10 cellular contexts compared by ENCODE assay signal in genomic region chr3:45462522-45463262, GRCh38.
DNase-seq lines count a peak whose midpoint lies in the region; ATAC-seq, FAIRE-seq and TF ChIP-seq lines count a peak whose summit lies in the region.
"Had no signal": no experiment of that assay in that cellular context is flagged by ENCODE, and none has a peak within 500 bp of the region (broad histone marks: within the 10 kb centered on the region; RNA-seq: fewer than 3 reads in every experiment).

No MANE protein-coding gene starts in this region.

- no peak for TF ChIP-seq CTCF in fibroblast of the aortic adventitia (IDR thresholded peaks at IDR 0.05; ENCODE audit: insufficient read depth, low read length)

- H3K27me3 Mint-ChIP-seq in T-helper 2 cell treated with Interferon-gamma antibody and Interleukin-4, amounts not matched to agents 5 μg/mL and 100 μg/mL, for 36 hours (ENCODE audit: low read depth) = no peaks in the 10 kb centered on the region
- no peaks in the 10 kb centered on the region for H3K27me3 Mint-ChIP-seq in stimulated activated naive CD8-positive, alpha-beta T cell treated with anti-CD3 and anti-CD28 coated beads, Interleukin-15, amount 100 ng/mL, for 72 hours

- H3K4me3 Mint-ChIP-seq in T-helper 2 cell treated with Interferon-gamma antibody and Interleukin-4, amounts not matched to agents 5 μg/mL and 100 μg/mL, for 36 hours = no peak overlapping the region
- H3K4me3 Mint-ChIP-seq in stimulated activated naive CD8-positive, alpha-beta T cell treated with anti-CD3 and anti-CD28 coated beads, Interleukin-15, amount 100 ng/mL, for 72 hours = no peak overlapping the region

- peaks cover 7% of the 10 kb centered on the region for H3K9me3 Mint-ChIP-seq in T-helper 2 cell treated with Interferon-gamma antibody and Interleukin-4, amounts not matched to agents 5 μg/mL and 100 μg/mL, for 36 hours
- H3K9me3 Mint-ChIP-seq in stimulated activated naive CD8-positive, alpha-beta T cell treated with anti-CD3 and anti-CD28 coated beads, Interleukin-15, amount 100 ng/mL, for 72 hours = peaks cover 0 to 15% of the 10 kb centered on the region in 2 donors

- H3K4me1 Mint-ChIP-seq in T-helper 2 cell treated with Interferon-gamma antibody and Interleukin-4, amounts not matched to agents 5 μg/mL and 100 μg/mL, for 36 hours (ENCODE audit: low read depth) = peaks cover 16% of the 10 kb centered on the region
- H3K4me1 Mint-ChIP-seq in stimulated activated naive CD8-positive, alpha-beta T cell treated with anti-CD3 and anti-CD28 coated beads, Interleukin-15, amount 100 ng/mL, for 72 hours = peaks cover 35% of the 10 kb centered on the region

- H3K36me3 Mint-ChIP-seq in T-helper 2 cell treated with Interferon-gamma antibody and Interleukin-4, amounts not matched to agents 5 μg/mL and 100 μg/mL, for 36 hours (ENCODE audit: low read depth) = peaks cover 35% of the 10 kb centered on the region

- peak overlapping the region; percentile 54 for H3K27ac Mint-ChIP-seq in T-helper 2 cell treated with Interferon-gamma antibody and Interleukin-4, amounts not matched to agents 5 μg/mL and 100 μg/mL, for 36 hours
- H3K27ac Mint-ChIP-seq in stimulated activated naive CD8-positive, alpha-beta T cell treated with anti-CD3 and anti-CD28 coated beads, Interleukin-15, amount 100 ng/mL, for 72 hours = peak overlapping the region in 1 of 2 donors; percentile 69

- peak in 2 of 3 experiments; percentile 13 to 19 for DNase-seq in activated CD8-positive, alpha-beta memory T cell treated with anti-CD3 and anti-CD28 coated beads for 48 hours (ENCODE audit: low read depth in 2 of 3, low spot score in 2 of 3)
- DNase-seq in activated CD8-positive, alpha-beta memory T cell treated with anti-CD3 and anti-CD28 coated beads for 24 hours = no peak
- DNase-seq in T-helper 2 cell treated with Interferon-gamma antibody and Interleukin-4, amounts not matched to agents 5 μg/mL and 100 μg/mL, for 36 hours (ENCODE audit: low spot score) = peak; percentile 74
- DNase-seq in fibroblast of the aortic adventitia (ENCODE audit: low read depth) = peak; percentile 8
- peak; percentile 39 to 44 for DNase-seq in stimulated activated naive CD8-positive, alpha-beta T cell treated with anti-CD3 and anti-CD28 coated beads, Interleukin-15, amount 100 ng/mL, for 72 hours
- DNase-seq in NCI-H2029 treated with DMSO at 0.1 percent for 48 hours (lab: John Stamatoyannopoulos, UW) = no peak
- DNase-seq in midbrain (lab: John Stamatoyannopoulos, UW) = no peak
- no peak for DNase-seq in RCC 7860 (ENCODE audit: low spot score)
- DNase-seq: ACHN had no signal

- no peak for FAIRE-seq in RCC 7860 (lab: Jason Lieb, UNC)
- FAIRE-seq: H1 had no signal

- no peak overlapping the region for H3K4me3 ChIP-seq in fibroblast of the aortic adventitia (ENCODE audit: low read depth, low read length)

- peak; percentile 86 for ATAC-seq in stimulated activated naive CD8-positive, alpha-beta T cell treated with anti-CD3 and anti-CD28 coated beads, Interleukin-15, amount 100 ng/mL, for 72 hours

Comparison
In these comparisons a context has a peak if more than half of its experiments do, and no peak if none do; other contexts are left out.
1. DNase-seq: peak in activated CD8-positive, alpha-beta memory T cell treated with anti-CD3 and anti-CD28 coated beads for 48 hours (2 of 3), T-helper 2 cell treated with Interferon-gamma antibody and Interleukin-4, amounts not matched to agents 5 μg/mL and 100 μg/mL, for 36 hours (single experiment), fibroblast of the aortic adventitia (single experiment) and stimulated activated naive CD8-positive, alpha-beta T cell treated with anti-CD3 and anti-CD28 coated beads, Interleukin-15, amount 100 ng/mL, for 72 hours (2 of 2); none in activated CD8-positive, alpha-beta memory T cell treated with anti-CD3 and anti-CD28 coated beads for 24 hours (single experiment), NCI-H2029 treated with DMSO at 0.1 percent for 48 hours (single experiment), midbrain (single experiment) and RCC 7860 (single experiment).